ENCODE assay signal across 12 cellular contexts in the genomic region with DNA sequence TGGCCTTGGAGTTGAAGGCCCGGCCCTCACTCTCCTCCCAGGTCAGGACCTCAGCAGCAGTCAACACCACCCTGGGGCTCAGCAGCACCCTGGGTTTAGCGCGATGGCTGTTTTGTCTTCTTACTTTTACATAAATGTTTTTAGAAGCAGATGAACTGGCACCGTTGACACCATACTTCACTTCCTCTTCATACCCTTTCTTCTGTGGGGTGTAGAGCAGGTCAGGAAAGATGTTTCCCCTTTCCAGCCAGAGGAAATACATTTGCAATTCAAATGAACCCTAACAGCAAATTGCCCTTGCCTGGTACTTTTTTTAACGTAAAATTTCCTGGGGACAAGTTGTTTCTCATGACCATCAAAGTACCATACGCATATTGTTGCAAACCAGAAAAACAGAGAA.
DNase-seq lines count a peak whose midpoint lies in the region; ATAC-seq and FAIRE-seq lines count a peak whose summit lies in the region.
"Had no signal": no experiment of that assay in that cellular context is flagged by ENCODE, and none has a peak within 500 bp of the region (broad histone marks: within the 10 kb centered on the region; RNA-seq: fewer than 3 reads in every experiment).

No MANE protein-coding gene starts in this region.

- peak overlapping the region; percentile 96 for H3K27ac Mint-ChIP-seq in dendritic cell treated with granulocyte-macrophage colony-stimulating factor and Interleukin-4, amounts not matched to agents 40 ng/mL and 50 ng/mL, for 4 days

- no peak for ATAC-seq in HG02678 (IDR thresholded peaks at IDR 0.05; ENCODE audit: unreplicated experiment)

- peak overlapping the region; percentile 24 to 96 (median 59); a peak in 21 of 22 replicates for H3K27ac ChIP-seq in BLaER1 treated with 17β-estradiol and CSF1 and Interleukin-3, amounts not matched to agents 10 nM and 100 nM

- no peaks in the 10 kb centered on the region for H3K9me3 Mint-ChIP-seq in dendritic cell treated with granulocyte-macrophage colony-stimulating factor and Interleukin-4, amounts not matched to agents 40 ng/mL and 50 ng/mL, for 4 days

- no peaks in the 10 kb centered on the region for H3K36me3 ChIP-seq in BLaER1 treated with 17β-estradiol and CSF1 and Interleukin-3, amounts not matched to agents 10 nM and 100 nM

- peaks cover 0 to 18% (median 0%) of the 10 kb centered on the region in 11 experiments; a peak in 5 of 22 replicates for H3K27me3 ChIP-seq in BLaER1 treated with 17β-estradiol and CSF1 and Interleukin-3, amounts not matched to agents 10 nM and 100 nM
- H3K27me3 ChIP-seq: dorsolateral prefrontal cortex, testis had no signal

- H3K4me1 Mint-ChIP-seq in dendritic cell treated with granulocyte-macrophage colony-stimulating factor and Interleukin-4, amounts not matched to agents 40 ng/mL and 50 ng/mL, for 4 days (ENCODE audit: low read depth): peaks cover 69% of the 10 kb centered on the region

- peak; percentile 65 for FAIRE-seq in GM19239 (lab: Jason Lieb, UNC)

- peak overlapping the region in 4 of 10 experiments; percentile 5 to 32 (median 10); a peak in 4 of 20 replicates for H3K4me3 ChIP-seq in BLaER1 treated with 17β-estradiol and CSF1 and Interleukin-3, amounts not matched to agents 10 nM and 100 nM
- H3K4me3 ChIP-seq: dorsolateral prefrontal cortex, testis had no signal

- peaks cover 63 to 80% (median 68%) of the 10 kb centered on the region in 10 experiments for H3K4me1 ChIP-seq in BLaER1 treated with 17β-estradiol and CSF1 and Interleukin-3, amounts not matched to agents 10 nM and 100 nM

- peaks cover 0 to 3% (median 0%) of the 10 kb centered on the region in 11 experiments; a peak in 3 of 22 replicates for H4K20me1 ChIP-seq in BLaER1 treated with 17β-estradiol and CSF1 and Interleukin-3, amounts not matched to agents 10 nM and 100 nM

- H3K9ac ChIP-seq in BLaER1 treated with 17β-estradiol and CSF1 and Interleukin-3, amounts not matched to agents 10 nM and 100 nM: peak overlapping the region in 10 of 11 experiments; percentile 7 to 83 (median 52); a peak in 15 of 22 replicates

- peaks cover 7% of the 10 kb centered on the region for H3K27me3 Mint-ChIP-seq in dendritic cell treated with granulocyte-macrophage colony-stimulating factor and Interleukin-4, amounts not matched to agents 40 ng/mL and 50 ng/mL, for 4 days

- no peaks in the 10 kb centered on the region for H3K9me3 ChIP-seq in BLaER1 treated with 17β-estradiol and CSF1 and Interleukin-3, amounts not matched to agents 10 nM and 100 nM (replicated peaks in 1 of 11)
- H3K9me3 ChIP-seq: testis had no signal

- peak overlapping the region; percentile 82 to 97 (median 91) for H3K4me2 ChIP-seq in BLaER1 treated with 17β-estradiol and CSF1 and Interleukin-3, amounts not matched to agents 10 nM and 100 nM

- DNase-seq in GM19239 (ENCODE audit: insufficient read length, low spot score) (peak; percentile 40), NOMO-1 treated with dmso at 0.1 percent for 144 hours (lab: John Stamatoyannopoulos, UW; ENCODE audit: unreplicated experiment) (peak; percentile 70), DMS79 treated with DMSO at 0.1 percent for 48 hours (lab: John Stamatoyannopoulos, UW) (no peak), NK-92 (lab: John Stamatoyannopoulos, UW; ENCODE audit: unreplicated experiment) (no peak), NCI-H2081 (lab: John Stamatoyannopoulos, UW) (no peak)
- DNase-seq: dorsolateral prefrontal cortex; hippocampal formation; stimulated activated CD4-positive, alpha-beta T cell treated with anti-CD3 and anti-CD28 coated beads, Interleukin-1b, Interleukin-23, amount 100 ng/mL, for 48 hours; testis had no signal

- intact Hi-C loops in dendritic cell treated with granulocyte-macrophage colony-stimulating factor and Interleukin-4, amounts not matched to agents 40 ng/mL and 50 ng/mL, for 4 days (cut with micrococcal nuclease): loop anchor here (10.0 kb wide), 1 partner anchor 316 kb away; no protein-coding TSS in a partner anchor

- no peaks in the 10 kb centered on the region for H3K36me3 Mint-ChIP-seq in dendritic cell treated with granulocyte-macrophage colony-stimulating factor and Interleukin-4, amounts not matched to agents 40 ng/mL and 50 ng/mL, for 4 days (ENCODE audit: low read depth)

- peak overlapping the region; percentile 32 for H3K4me3 Mint-ChIP-seq in dendritic cell treated with granulocyte-macrophage colony-stimulating factor and Interleukin-4, amounts not matched to agents 40 ng/mL and 50 ng/mL, for 4 days

Comparison
In these comparisons a context has a peak if more than half of its experiments do, and no peak if none do; other contexts are left out.
1. DNase-seq: peak in GM19239 (single experiment) and NOMO-1 treated with dmso at 0.1 percent for 144 hours (single experiment); none in DMS79 treated with DMSO at 0.1 percent for 48 hours (single experiment), NK-92 (single experiment) and NCI-H2081 (0 of 2).